25 cellular contexts compared by ENCODE assay signal in genomic region chr18:67726882-67727281, GRCh38.
DNase-seq lines count a peak whose midpoint lies in the region; ATAC-seq and TF ChIP-seq lines count a peak whose summit lies in the region.
"Had no signal": no experiment of that assay in that cellular context is flagged by ENCODE, and none has a peak within 500 bp of the region (broad histone marks: within the 10 kb centered on the region; RNA-seq: fewer than 3 reads in every experiment).

No MANE protein-coding gene starts in this region.

- H3K27ac ChIP-seq in MM.1S (ENCODE audit: low read length) (peak overlapping the region; percentile 57; the same call in 1 of the 2 replicates), esophagus muscularis mucosa (replicated peaks in 1 of 4) (no peak overlapping the region)
- H3K27ac ChIP-seq: HL-60, RWPE1 had no signal

- TF ChIP-seq CTCF in MM.1S (IDR thresholded peaks at IDR 0.05; ENCODE audit: low read length), result no peak
- no peak for TF ChIP-seq CTCF in esophagus muscularis mucosa (IDR thresholded peaks at IDR 0.05)

- 25% methylated on average over 2 of the region's 2 CpGs for WGBS in esophagus muscularis mucosa

- peak overlapping the region; percentile 70 for H3K4me2 ChIP-seq in MM.1S (ENCODE audit: low read depth, low read length)
- H3K4me2 ChIP-seq: GM23338 had no signal

- no peaks in the 10 kb centered on the region for H3F3A ChIP-seq in MM.1S (ENCODE audit: insufficient read depth, low read length)

- H3K9ac ChIP-seq in MM.1S (ENCODE audit: low read length), result no peak overlapping the region

- H4K20me1 ChIP-seq in MM.1S (ENCODE audit: insufficient read depth, low read length), result no peaks in the 10 kb centered on the region

- no peak for TF ChIP-seq EP300 in esophagus muscularis mucosa (IDR thresholded peaks at IDR 0.05)

- no peaks in the 10 kb centered on the region for H3K36me3 ChIP-seq in MM.1S (replicated peaks; ENCODE audit: insufficient read depth, low read length)
- H3K36me3 ChIP-seq in esophagus muscularis mucosa, result no peaks in the 10 kb centered on the region

- no peaks in the 10 kb centered on the region for H3K9me2 ChIP-seq in MM.1S (replicated peaks; ENCODE audit: insufficient read depth, low read length)

- H2AFZ ChIP-seq in MM.1S (ENCODE audit: low read length), result peak overlapping the region; percentile 54
- H2AFZ ChIP-seq: GM23338 had no signal

- H3K27me3 ChIP-seq in MM.1S (replicated peaks; ENCODE audit: insufficient read depth, low read length) (no peaks in the 10 kb centered on the region), esophagus muscularis mucosa (no peaks in the 10 kb centered on the region)

- H3K9me3 ChIP-seq in MM.1S (replicated peaks; ENCODE audit: insufficient read depth, low read length), result no peaks in the 10 kb centered on the region
- no peaks in the 10 kb centered on the region for H3K9me3 ChIP-seq in esophagus muscularis mucosa

- H3K79me2 ChIP-seq in MM.1S (ENCODE audit: low read length), result no peaks in the 10 kb centered on the region

- H3K4me3 ChIP-seq in MM.1S (ENCODE audit: low read length) (no peak overlapping the region), esophagus muscularis mucosa (no peak overlapping the region)
- H3K4me3 ChIP-seq: GM23338 had no signal

- ATAC-seq in GM19372 (IDR thresholded peaks at IDR 0.05; ENCODE audit: low read depth, unreplicated experiment), result peak; percentile 69
- ATAC-seq in HG03520 (IDR thresholded peaks at IDR 0.05; ENCODE audit: unreplicated experiment), result no peak
- ATAC-seq: GM23338, Panc1, T-cell had no signal

- no peak for TF ChIP-seq POLR2A in esophagus muscularis mucosa (IDR thresholded peaks at IDR 0.05; ENCODE audit: low read depth)

- H3K4me1 ChIP-seq in MM.1S (ENCODE audit: low read length) (peaks cover 11% of the 10 kb centered on the region), esophagus muscularis mucosa (no peaks in the 10 kb centered on the region)

- DNase-seq in NCI-H2171 treated with DMSO at 0.1 percent for 48 hours (lab: John Stamatoyannopoulos, UW), result peak; percentile 54
- DNase-seq in NCI-H2171 (lab: John Stamatoyannopoulos, UW), result no peak
- peak; percentile 20 for DNase-seq in MM.1S
- DNase-seq in cerebellum (ENCODE audit: low spot score), result peak; percentile 34
- no peak for DNase-seq in esophagus muscularis mucosa (ENCODE audit: extremely low spot score)
- no peak for DNase-seq in iPS-NIHi7 (ENCODE audit: extremely low spot score)
- DNase-seq: 8988T, ACHN, Calu3, DMS79 treated with DMSO at 0.1 percent for 48 hours, H9, Karpas-422, MV-4-11, NCI-H1105, NCI-H1436 treated with DMSO at 0.1 percent for 48 hours, NCI-H2029, NCI-H2227 treated with DMSO at 0.1 percent for 48 hours, SHP77, T-cell had no signal

- intact Hi-C loops in esophagus muscularis mucosa (cut with DNase I), result no loop called here

Comparison
In these comparisons a context has a peak if more than half of its experiments do, and no peak if none do; other contexts are left out.
1. DNase-seq: peak in NCI-H2171 treated with DMSO at 0.1 percent for 48 hours (single experiment), MM.1S (single experiment) and cerebellum (single experiment); none in NCI-H2171 (single experiment), esophagus muscularis mucosa (single experiment) and iPS-NIHi7 (single experiment).